Comparison of ENCODE assay signal across 8 cellular contexts in genomic region chr2:169452080-169452479, GRCh38. TPM values are rescaled to one million over a fixed set of nuclear protein-coding genes. Genes with fewer than 3 reads are reported as not detected.
DNase-seq lines count a peak whose midpoint lies in the region; ATAC-seq and TF ChIP-seq lines count a peak whose summit lies in the region.

No MANE protein-coding gene starts in this region.

- H3K9me3 Mint-ChIP-seq in neural crest cell, result peaks cover 7% of the 10 kb centered on the region

- in situ Hi-C loops in GM13977 (cut with MboI; ENCODE audit: low pct_unique_long_range_greater_than_20kb, low sequenced_read_pairs, unreplicated experiment), result no loop called here

- no peaks in the 10 kb centered on the region for H3K27me3 Mint-ChIP-seq in neural crest cell (ENCODE audit: low read depth)

- H3K4me1 Mint-ChIP-seq in neural crest cell, result no peaks in the 10 kb centered on the region

- TF ChIP-seq CTCF in GM13977 (IDR thresholded peaks at IDR 0.05; ENCODE audit: extremely low read depth, insufficient read depth, missing control alignments) (peak; percentile 47), neural crest cell (conservative IDR thresholded peaks at IDR 0.05) (peak; percentile 77)

- no peak overlapping the region for H3K27ac Mint-ChIP-seq in neural crest cell (ENCODE audit: unreplicated experiment)

- H3K36me3 Mint-ChIP-seq in neural crest cell (ENCODE audit: low read depth), result no peaks in the 10 kb centered on the region

- no peak overlapping the region for H3K4me3 Mint-ChIP-seq in neural crest cell

- no peak for ATAC-seq in HG03139 (IDR thresholded peaks at IDR 0.05; ENCODE audit: unreplicated experiment)

- DNase-seq in A172 (ENCODE audit: low spot score) (peak; percentile 76), GM13977 (ENCODE audit: low spot score) (peak; percentile 22), NCI-H345 treated with DMSO at 0.1 percent for 48 hours (lab: John Stamatoyannopoulos, UW; ENCODE audit: unreplicated experiment) (peak; percentile 64), dermis microvascular lymphatic vessel endothelial cell (ENCODE audit: low read depth in 2 of 2) (peak; percentile 50 to 63), neural crest cell (ENCODE audit: low read depth, low spot score) (no peak), ecto neural progenitor cell (ENCODE audit: low spot score) (no peak), NK-92 (lab: John Stamatoyannopoulos, UW; ENCODE audit: unreplicated experiment) (no peak)

RNA-seq across cellular contexts. Expression of gene BBS5, which starts 27.2 kb away (rescaled TPM):
- 1.7 and 2.0 TPM in 2 replicates for total RNA-seq in A172 (2014; rRNA removed; shearing (Covaris generic))
- total RNA-seq in dermis microvascular lymphatic vessel endothelial cell (1.4 and 1.6 TPM in 2 replicates), neural crest cell (9.0 and 10.1 TPM in 2 replicates)

RNA-seq across cellular contexts. Expression of gene KLHL41, which starts 57.4 kb away (rescaled TPM):
- 0.19 TPM in 1 of 2 replicates, not detected in the other for total RNA-seq in A172 (2014; rRNA removed; shearing (Covaris generic))
- total RNA-seq in dermis microvascular lymphatic vessel endothelial cell (under 0.01 and 0.13 TPM in 2 replicates), neural crest cell (0.73 and 1.4 TPM in 2 replicates)

Comparison
In these comparisons a context has a peak if more than half of its experiments do, and no peak if none do; other contexts are left out.
1. DNase-seq: peak in A172 (single experiment), GM13977 (single experiment), NCI-H345 treated with DMSO at 0.1 percent for 48 hours (single experiment) and dermis microvascular lymphatic vessel endothelial cell (2 of 2); none in neural crest cell (single experiment), ecto neural progenitor cell (single experiment) and NK-92 (single experiment).